In the genomic region with DNA sequence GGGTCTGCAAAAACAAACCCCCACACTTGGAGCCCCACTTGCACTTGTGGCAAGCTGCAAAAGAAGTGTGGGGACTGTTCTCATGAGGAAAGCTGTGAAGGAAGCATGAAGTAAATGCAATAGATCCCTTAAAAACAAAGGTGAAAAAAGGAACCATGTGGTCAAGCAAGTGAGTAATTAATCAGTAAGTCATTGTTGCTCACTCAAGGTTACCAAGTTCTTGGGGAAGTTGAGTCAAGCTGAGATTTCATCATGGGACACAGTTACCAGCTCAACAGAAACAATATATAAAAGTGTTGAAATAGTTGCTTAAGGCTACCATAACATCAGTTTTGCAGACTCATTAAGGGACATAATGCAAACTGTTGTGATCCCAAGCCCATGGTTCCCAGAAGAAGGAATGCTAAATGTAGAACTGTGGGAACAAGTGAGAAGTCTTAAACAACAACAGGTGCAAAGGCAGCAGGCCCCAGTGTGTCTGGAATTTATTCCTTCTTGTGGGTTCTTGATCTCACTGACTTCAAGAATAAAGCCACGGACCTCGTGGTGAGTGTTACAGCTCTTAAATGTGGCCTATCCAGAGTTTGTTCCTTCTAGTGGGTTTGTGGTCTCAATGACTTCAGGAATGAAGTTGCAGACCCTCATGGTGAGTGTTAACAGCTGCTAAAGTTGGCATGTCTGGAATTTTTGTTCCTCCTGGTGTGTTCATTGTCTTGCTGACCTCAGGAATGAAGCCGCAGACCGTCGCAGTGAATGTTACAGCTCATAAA, we compare ENCODE assay signal across 19 cellular contexts.
DNase-seq lines count a peak whose midpoint lies in the region; ATAC-seq and TF ChIP-seq lines count a peak whose summit lies in the region.
"Had no signal": no experiment of that assay in that cellular context is flagged by ENCODE, and none has a peak within 500 bp of the region (broad histone marks: within the 10 kb centered on the region; RNA-seq: fewer than 3 reads in every experiment).

No MANE protein-coding gene starts in this region.

- H3K36me3 Mint-ChIP-seq in CD4-positive, alpha-beta T cell (ENCODE audit: low read depth) = peaks cover 23% of the 10 kb centered on the region
- no peaks in the 10 kb centered on the region for H3K36me3 Mint-ChIP-seq in activated CD8-positive, alpha-beta memory T cell treated with anti-CD3 and anti-CD28 coated beads, Interleukin-2, amount 10 ng/mL, durations not matched to agents 7 days and 5 days

- no peaks in the 10 kb centered on the region for H3K27me3 Mint-ChIP-seq in CD4-positive, alpha-beta T cell
- H3K27me3 Mint-ChIP-seq in activated CD8-positive, alpha-beta memory T cell treated with anti-CD3 and anti-CD28 coated beads, Interleukin-2, amount 10 ng/mL, durations not matched to agents 7 days and 5 days = no peaks in the 10 kb centered on the region

- H3K9me3 ChIP-seq in CD4-positive, alpha-beta T cell (ENCODE audit: control insufficient read depth, low read length) = no peaks in the 10 kb centered on the region
- no peaks in the 10 kb centered on the region for H3K9me3 ChIP-seq in HAP-1
- H3K9me3 ChIP-seq: SJCRH30 had no signal

- CTCF ChIA-PET in CD4-positive, alpha-beta T cell (lab: Charles Lee) = no interaction called here
- CTCF ChIA-PET in activated CD8-positive, alpha-beta memory T cell treated with anti-CD3 and anti-CD28 coated beads, Interleukin-2, amount 10 ng/mL, durations not matched to agents 7 days and 5 days (lab: Charles Lee) = interaction anchor here (1.3 kb wide), 1 partner anchor 25 kb away, joined by 3 read pairs; no protein-coding TSS in a partner anchor

- DNase-seq in CD4-positive, alpha-beta T cell = no peak
- DNase-seq in HT1080 (ENCODE audit: low read depth) (peak; percentile 1), SKM-1 (lab: John Stamatoyannopoulos, UW; ENCODE audit: unreplicated experiment) (peak; percentile 23), myocyte (ENCODE audit: low read depth) (peak; percentile 52), HAP-1 (ENCODE audit: low spot score in 2 of 2) (no peak), cerebellar cortex (ENCODE audit: low spot score) (no peak)
- no peak for DNase-seq in activated CD8-positive, alpha-beta memory T cell treated with anti-CD3 and anti-CD28 coated beads, Interleukin-2, amount 10 ng/mL, durations not matched to agents 7 days and 5 days
- DNase-seq: ACHN, C1 segment of cervical spinal cord, COR-L47, DMS 273 treated with DMSO at 0.1 percent for 48 hours, NCI-H1417, NCI-H1930, NCI-H226, NCI-H524, NCI-H82, SJCRH30 had no signal

- H3K4me3 ChIP-seq in HAP-1 = no peak overlapping the region
- H3K4me3 ChIP-seq: SJCRH30 had no signal

- POLR2A ChIA-PET in CD4-positive, alpha-beta T cell (lab: Charles Lee) = interaction anchor here (1.4 kb wide), 1 partner anchor 85 kb away, joined by 6 read pairs; no protein-coding TSS in a partner anchor

- peaks cover 27% of the 10 kb centered on the region for H3K4me1 Mint-ChIP-seq in CD4-positive, alpha-beta T cell (ENCODE audit: low read depth)
- H3K4me1 Mint-ChIP-seq in activated CD8-positive, alpha-beta memory T cell treated with anti-CD3 and anti-CD28 coated beads, Interleukin-2, amount 10 ng/mL, durations not matched to agents 7 days and 5 days = no peaks in the 10 kb centered on the region

- H3K4me1 ChIP-seq in HAP-1 = no peaks in the 10 kb centered on the region
- H3K4me1 ChIP-seq: SJCRH30 had no signal

- no peak overlapping the region for H3K27ac ChIP-seq in CD4-positive, alpha-beta T cell (ENCODE audit: low read depth, low read length)
- H3K27ac ChIP-seq: SJCRH30 had no signal

- no peaks in the 10 kb centered on the region for H3K9me3 Mint-ChIP-seq in CD4-positive, alpha-beta T cell
- no peaks in the 10 kb centered on the region for H3K9me3 Mint-ChIP-seq in activated CD8-positive, alpha-beta memory T cell treated with anti-CD3 and anti-CD28 coated beads, Interleukin-2, amount 10 ng/mL, durations not matched to agents 7 days and 5 days (ENCODE audit: low read depth)

- intact Hi-C loops in CD4-positive, alpha-beta T cell (cut with DNase I, micrococcal nuclease) = loop anchor here in 1 of 2 experiments (10.0 kb wide), 1 partner anchor 100 kb away; no protein-coding TSS in a partner anchor

- H3K27me3 ChIP-seq in CD4-positive, alpha-beta T cell (ENCODE audit: control insufficient read depth, insufficient read depth, low read length) = no peaks in the 10 kb centered on the region
- no peaks in the 10 kb centered on the region for H3K27me3 ChIP-seq in HAP-1 (ENCODE audit: low read depth)
- H3K27me3 ChIP-seq: SJCRH30 had no signal

- no peak overlapping the region for H3K4me3 Mint-ChIP-seq in CD4-positive, alpha-beta T cell
- H3K4me3 Mint-ChIP-seq in activated CD8-positive, alpha-beta memory T cell treated with anti-CD3 and anti-CD28 coated beads, Interleukin-2, amount 10 ng/mL, durations not matched to agents 7 days and 5 days = no peak overlapping the region

- H3K36me3 ChIP-seq in HAP-1 (replicated peaks) = no peaks in the 10 kb centered on the region
- H3K36me3 ChIP-seq: SJCRH30 had no signal

- peak overlapping the region; percentile 77 for H3K27ac Mint-ChIP-seq in CD4-positive, alpha-beta T cell
- H3K27ac Mint-ChIP-seq in activated CD8-positive, alpha-beta memory T cell treated with anti-CD3 and anti-CD28 coated beads, Interleukin-2, amount 10 ng/mL, durations not matched to agents 7 days and 5 days = no peak overlapping the region

- TF ChIP-seq CTCF in CD4-positive, alpha-beta T cell (IDR thresholded peaks at IDR 0.05) = no peak

- in situ Hi-C loops in HAP-1 (cut with MboI; ENCODE audit: low sequenced_read_pairs) = no loop called here

- ATAC-seq in CD4-positive, alpha-beta T cell (ENCODE audit: poor library complexity) = no peak
- ATAC-seq in GM18868 (IDR thresholded peaks at IDR 0.05; ENCODE audit: unreplicated experiment) = no peak
- ATAC-seq in activated CD8-positive, alpha-beta memory T cell treated with anti-CD3 and anti-CD28 coated beads, Interleukin-2, amount 10 ng/mL, durations not matched to agents 7 days and 5 days = no peak
- ATAC-seq: HCT116 had no signal

Comparison
In these comparisons a context has a peak if more than half of its experiments do, and no peak if none do; other contexts are left out.
1. DNase-seq: peak in HT1080 (single experiment), SKM-1 (single experiment) and myocyte (single experiment); none in CD4-positive, alpha-beta T cell (0 of 10), HAP-1 (0 of 2), cerebellar cortex (single experiment) and activated CD8-positive, alpha-beta memory T cell treated with anti-CD3 and anti-CD28 coated beads, Interleukin-2, amount 10 ng/mL, durations not matched to agents 7 days and 5 days (single experiment).